In the genomic region with DNA sequence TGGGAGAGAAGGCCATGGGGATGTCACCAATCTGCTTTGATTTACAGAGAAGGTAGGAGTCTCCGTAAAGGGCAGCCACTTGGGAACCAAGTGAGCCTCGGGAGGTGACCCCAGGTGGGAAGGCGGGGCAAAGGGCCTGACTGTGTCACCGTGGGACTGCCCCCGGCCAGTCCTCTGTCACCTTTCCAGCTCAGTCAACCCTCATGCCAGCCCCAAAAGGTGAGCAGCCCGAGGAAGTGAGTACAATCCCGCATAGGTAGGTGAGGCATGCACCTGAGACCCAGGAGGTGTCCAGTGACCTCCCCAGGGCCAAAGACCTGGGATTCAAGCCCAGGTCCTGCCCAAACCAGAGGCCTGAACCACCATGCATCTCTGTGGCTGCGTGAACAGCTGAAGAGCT, we compare ENCODE assay signal across 1 cellular context.
TF ChIP-seq lines count a peak whose summit lies in the region.

No MANE protein-coding gene starts in this region.

TF ChIP-seq in H1, 55 proteins besides CTCF, POLR2A, EP300 and RAD21:
- TF ChIP-seq SIN3A (conservative IDR thresholded peaks at IDR 0.05 in 1 of 2, IDR thresholded peaks at IDR 0.05 in 1 of 2; ENCODE audit: low read depth in 1 of 2, low read length in 2 of 2) (no peak), TAF7 (optimal IDR thresholded peaks at IDR 0.05; ENCODE audit: borderline replicate concordance, low read depth, low read length) (no peak), TBP (IDR thresholded peaks at IDR 0.05; ENCODE audit: low read depth, low read length) (no peak), ZNF274 (IDR thresholded peaks at IDR 0.05; ENCODE audit: borderline replicate concordance, extremely low read depth, low read length) (no peak), CREB1 (IDR thresholded peaks at IDR 0.05) (no peak), SP1 (IDR thresholded peaks at IDR 0.05; ENCODE audit: low read depth, low read length) (no peak), MAFK (IDR thresholded peaks at IDR 0.05; ENCODE audit: low read depth, low read length) (no peak), SIRT6 (IDR thresholded peaks at IDR 0.05; ENCODE audit: low read length) (no peak), RBBP5 (IDR thresholded peaks at IDR 0.05; ENCODE audit: borderline replicate concordance, low read depth, low read length) (no peak), KDM1A (IDR thresholded peaks at IDR 0.05; ENCODE audit: borderline replicate concordance, low read length) (no peak)
